Comparison of ENCODE assay signal across 24 cellular contexts in the genomic region with DNA sequence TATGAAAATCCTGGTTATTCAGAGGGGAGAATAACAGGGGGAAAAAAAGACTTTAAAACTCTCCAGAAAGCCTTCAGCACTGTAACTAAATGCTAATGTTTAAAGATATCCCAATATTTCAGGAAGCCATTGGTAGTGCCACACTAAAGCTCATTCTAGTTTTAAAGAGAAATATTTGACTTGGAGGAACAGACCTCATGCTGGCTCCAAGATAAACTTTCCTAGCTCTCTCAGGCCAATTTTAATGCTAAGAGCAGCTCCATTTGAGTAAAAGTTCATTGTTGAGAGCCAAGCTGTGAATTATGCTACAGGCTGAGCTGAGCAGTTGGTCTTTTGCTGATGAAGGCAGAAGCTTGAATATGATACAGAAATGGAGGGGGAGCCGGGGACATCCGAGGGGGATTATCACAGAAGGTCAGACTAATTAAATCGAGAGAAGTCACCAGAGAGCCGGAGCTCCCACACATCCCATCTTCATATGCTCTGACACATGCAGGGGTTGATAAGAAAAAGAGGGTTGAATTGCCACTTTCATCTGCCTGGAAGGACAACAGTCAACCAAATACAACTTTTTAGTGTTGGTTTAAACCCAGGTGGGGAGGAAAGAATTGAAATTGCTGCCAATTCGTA.
DNase-seq lines count a peak whose midpoint lies in the region; ATAC-seq and TF ChIP-seq lines count a peak whose summit lies in the region.
"Had no signal": no experiment of that assay in that cellular context is flagged by ENCODE, and none has a peak within 500 bp of the region (broad histone marks: within the 10 kb centered on the region; RNA-seq: fewer than 3 reads in every experiment).

No MANE protein-coding gene starts in this region.

- peaks cover 9% of the 10 kb centered on the region for H3K9me3 Mint-ChIP-seq in neural progenitor cell

- peaks cover 17% of the 10 kb centered on the region for H3K4me1 Mint-ChIP-seq in neural progenitor cell
- H3K4me1 Mint-ChIP-seq: CD4-positive, alpha-beta memory T cell; IgD-negative memory B cell; immature natural killer cell had no signal

- H3K27me3 ChIP-seq in right cardiac atrium (ENCODE audit: control insufficient read depth, insufficient read depth) = no peaks in the 10 kb centered on the region
- H3K27me3 ChIP-seq in left ventricle myocardium inferior (ENCODE audit: low read depth) = peaks cover 2% of the 10 kb centered on the region
- H3K27me3 ChIP-seq in neural progenitor cell = no peaks in the 10 kb centered on the region
- no peaks in the 10 kb centered on the region for H3K27me3 ChIP-seq in Peyer's patch
- no peaks in the 10 kb centered on the region for H3K27me3 ChIP-seq in sigmoid colon
- H3K27me3 ChIP-seq: left lung, suprapubic skin, upper lobe of right lung had no signal

- TF ChIP-seq POLR2A in Peyer's patch (IDR thresholded peaks at IDR 0.05) (no peak), sigmoid colon (IDR thresholded peaks at IDR 0.05) (no peak)

- no peak overlapping the region for H3K9ac ChIP-seq in neural progenitor cell

- no peak overlapping the region for H3K4me2 ChIP-seq in neural progenitor cell
- H3K4me2 ChIP-seq: PC-9 had no signal

- no peak overlapping the region for H2AFZ ChIP-seq in neural progenitor cell (replicated peaks)
- H2AFZ ChIP-seq: PC-9 had no signal

- peak overlapping the region; percentile 16 for H3K27ac Mint-ChIP-seq in neural progenitor cell
- H3K27ac Mint-ChIP-seq: activated naive CD4-positive, alpha-beta T cell treated with anti-CD3 and anti-CD28 coated beads, Interleukin-2, amount 50 U/mL, for 72 hours; CD4-positive, alpha-beta memory T cell; IgD-negative memory B cell; immature natural killer cell; stimulated activated naive B cell treated with anti-CD40 and anti-IgM and Interleukin-4, amounts not matched to agents 10 μg/mL and 1 μg/mL and 100 μg/mL, for 72 hours had no signal

- no peaks in the 10 kb centered on the region for H3F3A ChIP-seq in neural progenitor cell (ENCODE audit: low read depth)

- H3K36me3 Mint-ChIP-seq in neural progenitor cell = no peaks in the 10 kb centered on the region
- H3K36me3 Mint-ChIP-seq: CD4-positive, alpha-beta memory T cell; immature natural killer cell had no signal

- TF ChIP-seq EP300 in sigmoid colon (IDR thresholded peaks at IDR 0.05) = no peak

- intact Hi-C loops in right cardiac atrium (cut with DNase I) (no loop called here), left ventricle myocardium inferior (cut with micrococcal nuclease) (no loop called here), sigmoid colon (cut with DNase I) (no loop called here)

- no peak for TF ChIP-seq CTCF in left ventricle myocardium inferior (IDR thresholded peaks at IDR 0.05; ENCODE audit: borderline replicate concordance)
- TF ChIP-seq CTCF in neural progenitor cell (IDR thresholded peaks at IDR 0.05) = no peak
- TF ChIP-seq CTCF in Peyer's patch (IDR thresholded peaks at IDR 0.05) = no peak
- TF ChIP-seq CTCF in sigmoid colon (IDR thresholded peaks at IDR 0.05) = no peak

- no peaks in the 10 kb centered on the region for H4K20me1 ChIP-seq in neural progenitor cell (ENCODE audit: low read depth)

- H3K4me3 Mint-ChIP-seq in neural progenitor cell = no peak overlapping the region
- H3K4me3 Mint-ChIP-seq: CD4-positive, alpha-beta memory T cell; IgD-negative memory B cell; immature natural killer cell; stimulated activated naive B cell treated with anti-CD40 and anti-IgM and Interleukin-4, amounts not matched to agents 10 μg/mL and 1 μg/mL and 100 μg/mL, for 72 hours had no signal

- H3K36me3 ChIP-seq in left ventricle myocardium inferior = no peaks in the 10 kb centered on the region
- H3K36me3 ChIP-seq in neural progenitor cell = no peaks in the 10 kb centered on the region
- H3K36me3 ChIP-seq in Peyer's patch = no peaks in the 10 kb centered on the region
- no peaks in the 10 kb centered on the region for H3K36me3 ChIP-seq in sigmoid colon
- H3K36me3 ChIP-seq: left lung, suprapubic skin, upper lobe of right lung had no signal

- H3K79me2 ChIP-seq in neural progenitor cell (ENCODE audit: low read depth) = no peaks in the 10 kb centered on the region

- WGBS in right cardiac atrium = 39% methylated on average over 5 of the region's 5 CpGs
- WGBS in sigmoid colon, 2 donors = 62 to 79% methylated on average over 5 of the region's 5 CpGs

- H3K9me3 ChIP-seq in right cardiac atrium (ENCODE audit: control insufficient read depth, low read length) (no peaks in the 10 kb centered on the region), left ventricle myocardium inferior (replicated peaks) (no peaks in the 10 kb centered on the region), neural progenitor cell (ENCODE audit: low read depth) (no peaks in the 10 kb centered on the region), Peyer's patch (no peaks in the 10 kb centered on the region), sigmoid colon (no peaks in the 10 kb centered on the region)
- H3K9me3 ChIP-seq: suprapubic skin, upper lobe of right lung had no signal

- H3K27ac ChIP-seq in right cardiac atrium (ENCODE audit: low read length) = no peak overlapping the region
- H3K27ac ChIP-seq in left ventricle myocardium inferior (replicated peaks) = no peak overlapping the region
- no peak overlapping the region for H3K27ac ChIP-seq in neural progenitor cell
- H3K27ac ChIP-seq in Peyer's patch = no peak overlapping the region
- peak overlapping the region in 1 of 4 donors; percentile 38 for H3K27ac ChIP-seq in sigmoid colon
- H3K27ac ChIP-seq: left lung, PC-9, suprapubic skin, upper lobe of right lung had no signal

- H3K27me3 Mint-ChIP-seq in neural progenitor cell (ENCODE audit: insufficient read depth, low read depth) = peaks cover 17% of the 10 kb centered on the region

- H3K4me1 ChIP-seq in right cardiac atrium (ENCODE audit: control insufficient read depth, insufficient read depth, low read length) (no peaks in the 10 kb centered on the region), left ventricle myocardium inferior (no peaks in the 10 kb centered on the region), neural progenitor cell (no peaks in the 10 kb centered on the region), Peyer's patch (no peaks in the 10 kb centered on the region), sigmoid colon (no peaks in the 10 kb centered on the region)
- H3K4me1 ChIP-seq: left lung, suprapubic skin, upper lobe of right lung had no signal

- ATAC-seq in right cardiac atrium = peak; percentile 63 to 80
- ATAC-seq: activated naive CD4-positive, alpha-beta T cell treated with anti-CD3 and anti-CD28 coated beads, Interleukin-2, amount 50 U/mL, for 72 hours; left lung; stimulated activated naive B cell treated with anti-CD40 and anti-IgM and Interleukin-4, amounts not matched to agents 10 μg/mL and 1 μg/mL and 100 μg/mL, for 72 hours; upper lobe of right lung had no signal

- no peak overlapping the region for H3K4me3 ChIP-seq in right cardiac atrium (ENCODE audit: low read length)
- H3K4me3 ChIP-seq in left ventricle myocardium inferior = no peak overlapping the region
- H3K4me3 ChIP-seq in neural progenitor cell = no peak overlapping the region
- no peak overlapping the region for H3K4me3 ChIP-seq in Peyer's patch
- no peak overlapping the region for H3K4me3 ChIP-seq in sigmoid colon
- H3K4me3 ChIP-seq: left lung, PC-9, suprapubic skin, upper lobe of right lung had no signal

- DNase-seq in right cardiac atrium (no peak), left ventricle myocardium inferior (no peak), astrocyte of the hippocampus (ENCODE audit: low read depth, low spot score) (peak; percentile 65), neural progenitor cell (ENCODE audit: low spot score) (no peak), GOT3 (lab: John Stamatoyannopoulos, UW) (no peak), Peyer's patch (no peak), hypothalamus (lab: John Stamatoyannopoulos, UW) (no peak), sigmoid colon (no peak)
- DNase-seq: activated CD4-positive, alpha-beta T cell treated with anti-CD3 and anti-CD28 coated beads for 48 hours; amygdala; CD4-positive, alpha-beta memory T cell; immature natural killer cell; left lung; NCI-H1105; NCI-H1930; NCI-H2171 treated with DMSO at 0.1 percent for 48 hours; NCI-H510A; PC-9; Right ventricle myocardium superior; stimulated activated naive B cell treated with anti-CD40 and anti-IgM and Interleukin-4, amounts not matched to agents 10 μg/mL and 1 μg/mL and 100 μg/mL, for 72 hours; upper lobe of right lung had no signal
